Comparison of ENCODE assay signal across 20 cellular contexts in the genomic region with DNA sequence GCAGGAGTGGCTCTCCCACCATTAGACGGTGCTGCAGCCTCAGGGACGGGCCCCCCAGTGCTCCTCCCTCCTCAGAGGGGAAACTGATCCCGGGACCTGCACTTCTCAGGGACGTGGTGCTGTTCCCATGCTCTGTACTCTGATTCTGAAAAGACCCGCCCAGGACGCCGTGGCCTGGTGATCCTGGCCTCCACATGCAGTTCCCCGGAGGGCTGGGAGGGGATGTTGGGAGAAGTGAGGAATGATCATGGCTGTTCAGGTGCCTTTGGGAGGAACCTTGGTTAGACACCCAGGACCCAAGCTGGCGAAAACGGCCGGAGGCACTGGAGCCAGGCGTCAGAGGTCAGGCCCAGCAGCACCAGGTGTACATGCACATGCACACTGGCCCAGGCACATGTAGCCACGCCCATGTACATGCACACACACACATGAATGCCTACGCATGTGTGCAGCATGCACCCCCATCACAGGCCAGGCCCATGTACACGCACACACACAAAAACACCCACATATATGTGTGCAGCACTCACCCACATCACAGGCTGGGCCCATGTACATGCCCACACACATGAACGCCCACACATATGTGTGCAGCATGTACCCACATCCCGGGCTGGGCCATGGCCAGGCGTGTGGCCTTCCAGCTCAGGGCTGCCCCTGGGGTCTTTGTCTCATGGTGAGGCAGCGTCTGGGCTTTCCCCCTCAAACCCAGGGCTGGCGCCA. TPM values are rescaled to one million over a fixed set of nuclear protein-coding genes. Genes with fewer than 3 reads are reported as not detected.
DNase-seq lines count a peak whose midpoint lies in the region; ATAC-seq and TF ChIP-seq lines count a peak whose summit lies in the region.
"Had no signal": no experiment of that assay in that cellular context is flagged by ENCODE, and none has a peak within 500 bp of the region (broad histone marks: within the 10 kb centered on the region; RNA-seq: fewer than 3 reads in every experiment).

No MANE protein-coding gene starts in this region.

- peaks cover 0 to 5% (median 2%) of the 10 kb centered on the region in 6 donors for H3K4me1 ChIP-seq in spleen
- H3K4me1 ChIP-seq: BE2C had no signal

- H3K27me3 ChIP-seq in spleen (replicated peaks in 1 of 7) (peaks cover 0 to 37% (median 0%) of the 10 kb centered on the region in 7 donors), MG63 (no peaks in the 10 kb centered on the region)
- H3K27me3 ChIP-seq: BE2C had no signal

- 87 to 93% (median 89%) methylated on average over 15 to 20 of the region's 20 CpGs for WGBS in spleen, 5 donors

- no peak overlapping the region for H3K27ac ChIP-seq in spleen
- no peak overlapping the region for H3K27ac ChIP-seq in coronary artery

- no peak overlapping the region for H3K27ac Mint-ChIP-seq in natural killer cell treated with Interleukin-12 subunit alpha and Interleukin-12 subunit beta and Interleukin-15 and Interleukin-18, amount 100 ng/mL, for 72 hours
- H3K27ac Mint-ChIP-seq in natural killer cell: no peak overlapping the region
- H3K27ac Mint-ChIP-seq: GM23338 had no signal

- ATAC-seq in natural killer cell treated with Interleukin-12 subunit alpha and Interleukin-12 subunit beta and Interleukin-15 and Interleukin-18, amount 100 ng/mL, for 72 hours: peak; percentile 26 to 29
- no peak for ATAC-seq in natural killer cell
- ATAC-seq: GM23338, K562, Right ventricle myocardium inferior had no signal

- no peak overlapping the region for H3K4me3 Mint-ChIP-seq in natural killer cell treated with Interleukin-12 subunit alpha and Interleukin-12 subunit beta and Interleukin-15 and Interleukin-18, amount 100 ng/mL, for 72 hours
- H3K4me3 Mint-ChIP-seq in natural killer cell: no peak overlapping the region
- H3K4me3 Mint-ChIP-seq: GM23338 had no signal

- no peaks in the 10 kb centered on the region for H3K9me3 ChIP-seq in spleen
- H3K9me3 ChIP-seq in MG63: no peaks in the 10 kb centered on the region
- H3K9me3 ChIP-seq: BE2C had no signal

- TF ChIP-seq CTCF in natural killer cell (IDR thresholded peaks at IDR 0.05) (no peak), spleen (IDR thresholded peaks at IDR 0.05 in 8 of 11, conservative IDR thresholded peaks at IDR 0.05 in 3 of 11) (no peak), coronary artery (IDR thresholded peaks at IDR 0.05) (no peak)

- H3K4me3 ChIP-seq in spleen: no peak overlapping the region
- H3K4me3 ChIP-seq in MG63: no peak overlapping the region
- no peak overlapping the region for H3K4me3 ChIP-seq in coronary artery
- H3K4me3 ChIP-seq: GM23338, K562 had no signal

- intact Hi-C loops in natural killer cell (cut with micrococcal nuclease) (loop anchor here (5.0 kb wide), 1 partner anchor 585 kb away; no protein-coding TSS in a partner anchor), spleen (cut with DNase I; ENCODE audit: low total_unique reads) (loop anchor here (5.0 kb wide), 1 partner anchor 510 kb away; no protein-coding TSS in a partner anchor)

- no peak for DNase-seq in natural killer cell treated with Interleukin-12 subunit alpha and Interleukin-12 subunit beta and Interleukin-15 and Interleukin-18, amount 100 ng/mL, for 72 hours (ENCODE audit: low spot score)
- DNase-seq in natural killer cell: no peak
- DNase-seq in mesenteric fat pad (ENCODE audit: low spot score): peak; percentile 86
- peak; percentile 68 for DNase-seq in spleen
- DNase-seq in MG63: no peak
- DNase-seq in coronary artery (ENCODE audit: low spot score): no peak
- DNase-seq in iPS-NIHi11 (ENCODE audit: low spot score): no peak
- DNase-seq: BE2C, EL, GF-D8, HCEC 1CT, MM.1S, NCI-H1048, NCI-H446 treated with DMSO at 0.1 percent for 48 hours, OCI-M1 had no signal

- TF ChIP-seq POLR2A in spleen (IDR thresholded peaks at IDR 0.05): no peak

- no peaks in the 10 kb centered on the region for H3K36me3 ChIP-seq in spleen
- H3K36me3 ChIP-seq in MG63: no peaks in the 10 kb centered on the region
- H3K36me3 ChIP-seq: BE2C had no signal

- H3K27me3 Mint-ChIP-seq in natural killer cell treated with Interleukin-12 subunit alpha and Interleukin-12 subunit beta and Interleukin-15 and Interleukin-18, amount 100 ng/mL, for 72 hours: peaks cover 0 to 6% of the 10 kb centered on the region in 2 donors
- peaks cover 6 to 7% of the 10 kb centered on the region in 2 donors for H3K27me3 Mint-ChIP-seq in natural killer cell (ENCODE audit: low read depth in 2 of 2)

- H3K36me3 Mint-ChIP-seq in natural killer cell treated with Interleukin-12 subunit alpha and Interleukin-12 subunit beta and Interleukin-15 and Interleukin-18, amount 100 ng/mL, for 72 hours: no peaks in the 10 kb centered on the region
- no peaks in the 10 kb centered on the region for H3K36me3 Mint-ChIP-seq in natural killer cell

- H3K9me3 Mint-ChIP-seq in natural killer cell treated with Interleukin-12 subunit alpha and Interleukin-12 subunit beta and Interleukin-15 and Interleukin-18, amount 100 ng/mL, for 72 hours: no peaks in the 10 kb centered on the region
- no peaks in the 10 kb centered on the region for H3K9me3 Mint-ChIP-seq in natural killer cell
- H3K9me3 Mint-ChIP-seq: GM23338 had no signal

- peaks cover 5 to 7% of the 10 kb centered on the region in 2 donors for H3K4me1 Mint-ChIP-seq in natural killer cell treated with Interleukin-12 subunit alpha and Interleukin-12 subunit beta and Interleukin-15 and Interleukin-18, amount 100 ng/mL, for 72 hours (ENCODE audit: low read depth in 2 of 2)
- peaks cover 7 to 13% of the 10 kb centered on the region in 2 donors for H3K4me1 Mint-ChIP-seq in natural killer cell

RNA-seq across cellular contexts. Expression of a gene that starts 52.6 kb away (rescaled TPM):
- not detected for total RNA-seq in natural killer cell treated with Interleukin-12 subunit alpha and Interleukin-12 subunit beta and Interleukin-15 and Interleukin-18, amount 100 ng/mL, for 72 hours
- total RNA-seq in natural killer cell: not detected
- total RNA-seq in mesenteric fat pad: 0.48 TPM
- not detected for total RNA-seq in spleen
- polyA plus RNA-seq in spleen: under 1 TPM in 2 of 3 donors, not detected in 1; 0.04 to 0.09 TPM
- not detected in 2 replicates for total RNA-seq in MG63 (2014; rRNA removed; shearing (Covaris generic); ENCODE audit: low replicate concordance)
- total RNA-seq: K562, LHCN-M2, SK-MEL-5 had no signal
- polyA plus RNA-seq: K562 had no signal

Comparison
In these comparisons a context has a peak if more than half of its experiments do, and no peak if none do; other contexts are left out.
1. ATAC-seq: peak in natural killer cell treated with Interleukin-12 subunit alpha and Interleukin-12 subunit beta and Interleukin-15 and Interleukin-18, amount 100 ng/mL, for 72 hours (2 of 2); none in natural killer cell (0 of 3).
2. DNase-seq: peak in mesenteric fat pad (single experiment) and spleen (single experiment); none in natural killer cell treated with Interleukin-12 subunit alpha and Interleukin-12 subunit beta and Interleukin-15 and Interleukin-18, amount 100 ng/mL, for 72 hours (single experiment), natural killer cell (single experiment), MG63 (single experiment), coronary artery (single experiment) and iPS-NIHi11 (single experiment).